Comparison of ENCODE assay signal across 8 cellular contexts in genomic region chr1:8448505-8448904, GRCh38.
A peak's percentile ranks its signal among the peaks of the same experiment; 100 is the strongest.
DNase-seq lines count a peak whose midpoint lies in the region; ATAC-seq and TF ChIP-seq lines count a peak whose summit lies in the region.
"Not testable (repeated sequence)": the region's sequence is repeated elsewhere in the genome, so short reads cannot be mapped to it uniquely, and the experiment has no call there.

No MANE protein-coding gene starts in this region.

- CTCF ChIA-PET in IMR-90 (lab: Yijun Ruan, JAX), result interaction anchor here (0.7 to 1.9 kb wide), 3 partner anchors 9 to 409 kb away, joined by 3 to 5 read pairs (median 3); no protein-coding TSS in a partner anchor

- H3K79me2 ChIP-seq in smooth muscle cell (ENCODE audit: low read depth), result peaks cover 52% of the 10 kb centered on the region

- 67% methylated on average over 2 of the region's 11 CpGs; no CpG with 5 or more reads in 1 of the 2 experiments for WGBS in IMR-90 (ENCODE audit: extremely low coverage in 2 of 2, insufficient read length in 1 of 2), 2 experiments
- WGBS in smooth muscle cell (ENCODE audit: low lambda C conversion rate), result 44% methylated on average over 11 of the region's 11 CpGs
- 89 to 93% methylated on average over 3 to 11 of the region's 11 CpGs for WGBS in transverse colon (ENCODE audit: low coverage in 1 of 2), 2 donors

- POLR2A ChIA-PET in IMR-90 (lab: Charles Lee; ENCODE audit: unreplicated experiment), result not testable (repeated sequence)

- H3K79me1 ChIP-seq in IMR-90 (ENCODE audit: low read depth in 1 of 2, low read length in 2 of 2), result peaks cover 46 to 64% of the 10 kb centered on the region in 2 experiments

- H3K4me2 ChIP-seq in IMR-90 (ENCODE audit: low read depth, low read length) (peak overlapping the region; percentile 96), smooth muscle cell (peak overlapping the region; percentile 81)

- peak overlapping the region; percentile 60 for H2BK120ac ChIP-seq in IMR-90 (ENCODE audit: low read depth, low read length)

- peaks cover 18% of the 10 kb centered on the region for H3K4me1 ChIP-seq in IMR-90 (ENCODE audit: control insufficient read depth, insufficient read depth, low read length)
- H3K4me1 ChIP-seq in ascending aorta; neutrophil (ENCODE audit: control insufficient read depth in 1 of 2, insufficient read depth in 1 of 2, low read depth in 1 of 2, low read length in 1 of 2): not testable (repeated sequence)
- H3K4me1 ChIP-seq in iPS-20b (ENCODE audit: insufficient read depth, low read length), result peaks cover 23% of the 10 kb centered on the region
- H3K4me1 ChIP-seq in smooth muscle cell (ENCODE audit: low read depth), result peaks cover 27% of the 10 kb centered on the region
- peaks cover 0 to 14% (median 2%) of the 10 kb centered on the region in 4 donors for H3K4me1 ChIP-seq in transverse colon

- not testable (repeated sequence) for TF ChIP-seq EP300 in transverse colon (IDR thresholded peaks at IDR 0.05; ENCODE audit: low read depth)

- H3K14ac ChIP-seq in IMR-90 (replicated peaks; ENCODE audit: low read depth, low read length), result peak overlapping the region; percentile 89

- H3K56ac ChIP-seq in IMR-90 (ENCODE audit: extremely low read depth, insufficient read depth, low read length), result peak overlapping the region; percentile 82; the same call in 1 of the 2 replicates

- H4K8ac ChIP-seq in IMR-90 (ENCODE audit: low read depth in 2 of 2, low read length in 2 of 2), result peak overlapping the region; percentile 69 to 83

- peak; percentile 68 for DNase-seq in AG10803 (ENCODE audit: low read depth)
- DNase-seq in IMR-90; ascending aorta (ENCODE audit: low spot score in 2 of 2); smooth muscle cell (lab: John Stamatoyannopoulos, UW; ENCODE audit: unreplicated experiment); transverse colon: not testable (repeated sequence)
- DNase-seq in fibroblast of mammary gland (ENCODE audit: low read depth), result peak; percentile 17

- H2BK15ac ChIP-seq in IMR-90 (ENCODE audit: low read depth, low read length), result peak overlapping the region; percentile 72; the same call in 1 of the 3 replicates

- H3K36me3 ChIP-seq in IMR-90 (ENCODE audit: control insufficient read depth, insufficient read depth, low read length); ascending aorta; neutrophil; smooth muscle cell (ENCODE audit: low read depth); transverse colon: not testable (repeated sequence)
- H3K36me3 ChIP-seq in iPS-20b (ENCODE audit: insufficient read depth, low read depth, low read length), result peaks cover 12% of the 10 kb centered on the region

- H3K9me3 ChIP-seq in IMR-90 (ENCODE audit: control insufficient read depth, insufficient read depth, low read length); ascending aorta; iPS-20b (ENCODE audit: insufficient read depth, low read depth, low read length); neutrophil; smooth muscle cell (replicated peaks; ENCODE audit: low read depth); transverse colon: not testable (repeated sequence)

- not testable (repeated sequence) for TF ChIP-seq POLR2A in IMR-90 (IDR thresholded peaks at IDR 0.05; ENCODE audit: low read depth, low read length); transverse colon (IDR thresholded peaks at IDR 0.05)

- peak overlapping the region; percentile 98; the same call in 1 of the 2 replicates for H4K5ac ChIP-seq in IMR-90 (ENCODE audit: low read depth, low read length)

- ATAC-seq in IMR-90 (ENCODE audit: low read depth), result not testable (repeated sequence)

- TF ChIP-seq CTCF in AG10803 (conservative IDR thresholded peaks at IDR 0.05; ENCODE audit: low read length); IMR-90 (conservative IDR thresholded peaks at IDR 0.05; ENCODE audit: low read depth, low read length); ascending aorta (IDR thresholded peaks at IDR 0.05); fibroblast of mammary gland (conservative IDR thresholded peaks at IDR 0.05; ENCODE audit: control insufficient read depth, insufficient read depth, low read depth, low read length); neutrophil (IDR thresholded peaks at IDR 0.05); smooth muscle cell (IDR thresholded peaks at IDR 0.05; ENCODE audit: borderline replicate concordance, insufficient read depth, poor library complexity, severe bottlenecking); transverse colon (IDR thresholded peaks at IDR 0.05): not testable (repeated sequence)

- peak overlapping the region; percentile 98 for H3K23ac ChIP-seq in IMR-90 (ENCODE audit: low read depth, low read length)

- H2BK20ac ChIP-seq in IMR-90 (ENCODE audit: low read depth, low read length), result not testable (repeated sequence)

- dilution Hi-C loops in IMR-90 (cut with HindIII; ENCODE audit: low sequenced_read_pairs, unreplicated experiment), result not testable (repeated sequence)

- H3K4me3 ChIP-seq in AG10803 (ENCODE audit: low read length) (peak overlapping the region; percentile 27), smooth muscle cell (peak overlapping the region; percentile 21)
- H3K4me3 ChIP-seq in IMR-90 (ENCODE audit: insufficient read depth, low read depth, low read length); ascending aorta; fibroblast of mammary gland (ENCODE audit: control insufficient read depth, low read depth, low read length); iPS-20b (ENCODE audit: low read length); neutrophil (ENCODE audit: low read depth in 1 of 2, low read length in 1 of 2); transverse colon: not testable (repeated sequence)

- not testable (repeated sequence) for H2AFZ ChIP-seq in IMR-90 (replicated peaks; ENCODE audit: low read length, poor library complexity); smooth muscle cell (ENCODE audit: low read depth)

- H4K91ac ChIP-seq in IMR-90 (ENCODE audit: insufficient read depth, low read depth, low read length), result peak overlapping the region; percentile 95

- intact Hi-C loops in IMR-90 (cut with micrococcal nuclease); ascending aorta (cut with DNase I); transverse colon (cut with DNase I; ENCODE audit: low total_unique reads): not testable (repeated sequence)

- H3K9me1 ChIP-seq in IMR-90 (ENCODE audit: insufficient read depth, low read length), result peaks cover 17% of the 10 kb centered on the region

- not testable (repeated sequence) for H3K27me3 ChIP-seq in IMR-90 (ENCODE audit: control insufficient read depth, insufficient read depth, low read length); ascending aorta; iPS-20b (ENCODE audit: insufficient read depth, low read length); neutrophil; smooth muscle cell (ENCODE audit: low read depth); transverse colon

- in situ Hi-C loops in IMR-90 (cut with MboI; ENCODE audit: low sequenced_read_pairs); transverse colon (cut with MboI; ENCODE audit: low pct_ligation_motif_present in 1 of 4, low pct_unique_long_range_greater_than_20kb in 1 of 4, low sequenced_read_pairs in 3 of 4): not testable (repeated sequence)

- peak overlapping the region; percentile 97; the same call in 1 of the 2 replicates for H3K18ac ChIP-seq in IMR-90 (ENCODE audit: low read depth, low read length)

- peak overlapping the region; percentile 97 for H3K27ac ChIP-seq in IMR-90 (ENCODE audit: insufficient read depth, low read length)
- H3K27ac ChIP-seq in ascending aorta, result peak overlapping the region; percentile 54 to 58
- peak overlapping the region; percentile 9 for H3K27ac ChIP-seq in iPS-20b (ENCODE audit: low read length)
- H3K27ac ChIP-seq in neutrophil, result peak overlapping the region; percentile 53
- H3K27ac ChIP-seq in smooth muscle cell (ENCODE audit: low read depth), result peak overlapping the region; percentile 94
- peak overlapping the region; percentile 59 to 79 (median 68) for H3K27ac ChIP-seq in transverse colon

- H2AK9ac ChIP-seq in IMR-90 (replicated peaks; ENCODE audit: low read depth, low read length, poor library complexity), result not testable (repeated sequence)

- peak overlapping the region; percentile 87 for H3K4ac ChIP-seq in IMR-90 (ENCODE audit: low read depth, low read length)

- BruUV-seq in IMR-90 (replicated peaks; lab: Mats Ljungman, UMichigan), result not testable (repeated sequence)

- peaks cover 29% of the 10 kb centered on the region for H3F3A ChIP-seq in smooth muscle cell (ENCODE audit: low read depth)

- H4K20me1 ChIP-seq in IMR-90 (ENCODE audit: insufficient read depth, low read length) (peaks cover 14% of the 10 kb centered on the region; the same call in 1 of the 2 replicates), smooth muscle cell (ENCODE audit: low read depth) (peaks cover 33% of the 10 kb centered on the region)

- H3K9ac ChIP-seq in IMR-90 (ENCODE audit: low read depth, low read length) (peak overlapping the region; percentile 83), smooth muscle cell (ENCODE audit: low read depth) (peak overlapping the region; percentile 75)
- H3K9ac ChIP-seq in iPS-20b (ENCODE audit: low read depth, low read length), result not testable (repeated sequence)

- peak overlapping the region; percentile 94 for H2BK5ac ChIP-seq in IMR-90 (ENCODE audit: low read depth, low read length, poor library complexity, severe bottlenecking)

- TF ChIP-seq RAD21 in IMR-90 (IDR thresholded peaks at IDR 0.05; ENCODE audit: low read length), result not testable (repeated sequence)

- H2AK5ac ChIP-seq in IMR-90 (ENCODE audit: low read depth, low read length), result peak overlapping the region; percentile 81

Comparison
In these comparisons a context has a peak if more than half of its experiments do, and no peak if none do; other contexts are left out.
1. H3K27ac ChIP-seq: peak in every context shown above with its lines; median percentile 97 in IMR-90; 94 in smooth muscle cell; 68 in transverse colon; 56 in ascending aorta; 53 in neutrophil; 9 in iPS-20b.